21 cellular contexts compared by ENCODE assay signal in the genomic region with DNA sequence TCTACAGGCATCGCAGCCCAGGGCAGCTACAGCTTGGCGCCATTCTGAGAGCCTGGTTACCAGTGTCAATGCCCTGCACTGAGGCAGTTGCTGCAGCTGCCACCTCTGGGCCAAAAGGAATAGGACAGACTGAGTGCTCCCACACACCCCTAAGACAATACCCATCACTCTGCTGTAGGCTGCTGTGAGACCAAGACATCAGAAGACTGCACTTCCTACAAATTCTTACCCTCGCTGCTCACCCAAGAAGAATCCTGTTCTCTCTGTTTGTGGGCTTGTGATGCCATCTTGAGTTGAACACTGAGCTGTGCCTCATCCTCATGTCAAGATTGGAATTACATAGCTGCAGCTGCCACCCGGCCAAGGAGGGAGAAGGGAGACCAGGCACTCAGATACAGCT.
DNase-seq lines count a peak whose midpoint lies in the region; TF ChIP-seq lines count a peak whose summit lies in the region.
"Had no signal": no experiment of that assay in that cellular context is flagged by ENCODE, and none has a peak within 500 bp of the region (broad histone marks: within the 10 kb centered on the region; RNA-seq: fewer than 3 reads in every experiment).

No MANE protein-coding gene starts in this region.

- H3K9me2 ChIP-seq in Loucy (replicated peaks; ENCODE audit: low read depth, low read length), result no peaks in the 10 kb centered on the region

- no peaks in the 10 kb centered on the region for H3K27me3 ChIP-seq in Loucy (ENCODE audit: insufficient read depth, low read length, poor library complexity, severe bottlenecking)
- H3K27me3 ChIP-seq: ascending aorta, heart left ventricle, tibial artery had no signal

- H3K9me3 ChIP-seq in Loucy (ENCODE audit: insufficient read depth, low read depth, low read length), result no peaks in the 10 kb centered on the region
- H3K9me3 ChIP-seq: ascending aorta, tibial artery had no signal

- H3K4me2 ChIP-seq in Loucy (ENCODE audit: low read depth, low read length, poor library complexity, severe bottlenecking), result no peak overlapping the region

- H3K79me2 ChIP-seq in Loucy (ENCODE audit: insufficient read depth, low read length), result no peaks in the 10 kb centered on the region
- H3K79me2 ChIP-seq: parathyroid adenoma had no signal

- H3K36me3 ChIP-seq in Loucy (ENCODE audit: insufficient read depth, low read length), result no peaks in the 10 kb centered on the region
- H3K36me3 ChIP-seq: ascending aorta, heart left ventricle, tibial artery had no signal

- no peaks in the 10 kb centered on the region for H4K20me1 ChIP-seq in Loucy (ENCODE audit: insufficient read depth, low read length, poor library complexity, severe bottlenecking)

- H3K4me1 ChIP-seq in Loucy (ENCODE audit: insufficient read depth, low read length, poor library complexity, severe bottlenecking), result no peaks in the 10 kb centered on the region
- H3K4me1 ChIP-seq: ascending aorta, heart left ventricle, parathyroid adenoma, tibial artery had no signal

- H3K9ac ChIP-seq in Loucy (ENCODE audit: low read depth, low read length, poor library complexity, severe bottlenecking), result no peak overlapping the region
- H3K9ac ChIP-seq: parathyroid adenoma had no signal

- DNase-seq in ELR (ENCODE audit: low read depth) (peak; percentile 42), islet precursor cell (peak; percentile 49), cardiac septum (ENCODE audit: low spot score) (no peak), cerebellar cortex (ENCODE audit: low spot score) (no peak), putamen (ENCODE audit: low spot score) (no peak)
- DNase-seq in activated CD8-positive, alpha-beta memory T cell treated with anti-CD3 and anti-CD28 coated beads, Interleukin-2, amount 50 U/mL, for 48 hours, result no peak
- DNase-seq: activated CD4-positive, CD25-positive, alpha-beta regulatory T cell; activated CD8-positive, alpha-beta T cell treated with anti-CD3 and anti-CD28 coated beads, Interleukin-2, amount 10 ng/mL, durations not matched to agents 7 days and 5 days; activated naive CD4-positive, alpha-beta T cell treated with anti-CD3 and anti-CD28 coated beads, Interleukin-2, amount 50 U/mL, for 16 hours; activated T-cell treated with anti-CD3 and anti-CD28 coated beads, Interleukin-2, amount 50 U/mL, for 4 hours; heart left ventricle; naive thymus-derived CD8-positive, alpha-beta T cell; NCI-H1694 treated with DMSO at 0.1 percent for 48 hours; stimulated activated CD4-positive, alpha-beta T cell treated with anti-CD3 and anti-CD28 coated beads, Interleukin-1b, Interleukin-23, amount 100 ng/mL, for 48 hours; stimulated activated naive CD4-positive, alpha-beta T cell treated with Interleukin-2 at 50 U/mL for 16 hours; T-helper 2 cell; tibial artery had no signal

- no peak overlapping the region for H2AFZ ChIP-seq in Loucy (ENCODE audit: low read length)
- H2AFZ ChIP-seq: parathyroid adenoma had no signal

- no peak overlapping the region for H3K4me3 ChIP-seq in Loucy (ENCODE audit: low read length, poor library complexity, severe bottlenecking)
- H3K4me3 ChIP-seq: ascending aorta, heart left ventricle, tibial artery had no signal

- intact Hi-C loops in cardiac septum (cut with DNase I), result no loop called here

- TF ChIP-seq CTCF in Loucy (conservative IDR thresholded peaks at IDR 0.05; ENCODE audit: low read length) (peak; percentile 17; the same call in 1 of the 2 replicates), VCaP (conservative IDR thresholded peaks at IDR 0.05) (peak; percentile 36)

- no peak overlapping the region for H3K27ac ChIP-seq in VCaP
- H3K27ac ChIP-seq: ascending aorta, heart left ventricle, parathyroid adenoma, tibial artery had no signal

- H3F3A ChIP-seq in Loucy (ENCODE audit: low read depth), result no peaks in the 10 kb centered on the region

Comparison
In these comparisons a context has a peak if more than half of its experiments do, and no peak if none do; other contexts are left out.
1. DNase-seq: peak in ELR (single experiment) and islet precursor cell (single experiment); none in cardiac septum (single experiment), cerebellar cortex (single experiment), putamen (single experiment) and activated CD8-positive, alpha-beta memory T cell treated with anti-CD3 and anti-CD28 coated beads, Interleukin-2, amount 50 U/mL, for 48 hours (single experiment).